In genomic region chr19:48351341-48351752, GRCh38 we compare ENCODE assay signal across 8 cellular contexts. TPM values are rescaled to one million over a fixed set of nuclear protein-coding genes. Genes with fewer than 3 reads are reported as not detected.
DNase-seq lines count a peak whose midpoint lies in the region; ATAC-seq and TF ChIP-seq lines count a peak whose summit lies in the region.

No MANE protein-coding gene starts in this region.

- intact Hi-C loops in CD4-positive, alpha-beta T cell (cut with DNase I, micrococcal nuclease): loop anchor here (1.0 to 5.0 kb wide), 2 partner anchors 34 to 233 kb away; no protein-coding TSS in a partner anchor
- intact Hi-C loops in Panc1 (cut with micrococcal nuclease; ENCODE audit: unreplicated experiment): no loop called here
- intact Hi-C loops in vagina (cut with DNase I): no loop called here

- H3K4me1 ChIP-seq in Panc1 (ENCODE audit: control insufficient read depth, insufficient read depth, low read length) (peaks cover 3% of the 10 kb centered on the region), gastroesophageal sphincter (peaks cover 0 to 7% (median 0%) of the 10 kb centered on the region in 3 donors), trophoblast cell (ENCODE audit: control insufficient read depth in 1 of 2, insufficient read depth in 2 of 2, low read length in 2 of 2) (peaks cover 0 to 2% of the 10 kb centered on the region in 2 experiments), vagina (no peaks in the 10 kb centered on the region)

- H2BK120ac ChIP-seq in trophoblast cell (ENCODE audit: insufficient read depth, low read length, poor library complexity): no peak overlapping the region

- peak overlapping the region; percentile 43 for H4K8ac ChIP-seq in trophoblast cell (ENCODE audit: low read depth, low read length)

- no peaks in the 10 kb centered on the region for H3K27me3 Mint-ChIP-seq in CD4-positive, alpha-beta T cell
- no peaks in the 10 kb centered on the region for H3K27me3 Mint-ChIP-seq in HFFc6 (ENCODE audit: insufficient read depth)

- no peaks in the 10 kb centered on the region for H3K79me1 ChIP-seq in trophoblast cell (ENCODE audit: low read length)

- no peak overlapping the region for H3K4me3 ChIP-seq in Panc1 (ENCODE audit: low read depth in 2 of 2, low read length in 2 of 2)
- no peak overlapping the region for H3K4me3 ChIP-seq in gastroesophageal sphincter
- H3K4me3 ChIP-seq in trophoblast cell (ENCODE audit: low read depth, low read length): no peak overlapping the region
- no peak overlapping the region for H3K4me3 ChIP-seq in vagina

- H4K12ac ChIP-seq in trophoblast cell (ENCODE audit: low read depth, low read length): no peak overlapping the region

- H3K4ac ChIP-seq in trophoblast cell (ENCODE audit: low read depth, low read length): no peak overlapping the region

- H2BK12ac ChIP-seq in trophoblast cell (ENCODE audit: low read length): no peak overlapping the region

- H3K36me3 ChIP-seq in Panc1 (ENCODE audit: control insufficient read depth, insufficient read depth, low read length): no peaks in the 10 kb centered on the region
- H3K36me3 ChIP-seq in gastroesophageal sphincter: peaks cover 0 to 10% of the 10 kb centered on the region in 2 donors
- no peaks in the 10 kb centered on the region for H3K36me3 ChIP-seq in trophoblast cell (ENCODE audit: control insufficient read depth in 1 of 2, insufficient read depth in 2 of 2, low read length in 2 of 2)
- H3K36me3 ChIP-seq in vagina: no peaks in the 10 kb centered on the region

- no peak overlapping the region for H3K27ac ChIP-seq in CD4-positive, alpha-beta T cell (ENCODE audit: low read depth, low read length)
- H3K27ac ChIP-seq in Panc1 (ENCODE audit: low read length) (no peak overlapping the region), gastroesophageal sphincter (no peak overlapping the region), trophoblast cell (ENCODE audit: low read depth, low read length) (no peak overlapping the region), vagina (no peak overlapping the region)

- H2AK5ac ChIP-seq in trophoblast cell (ENCODE audit: low read length): no peak overlapping the region

- POLR2A ChIA-PET in CD4-positive, alpha-beta T cell (lab: Charles Lee): no interaction called here
- POLR2A ChIA-PET in Panc1 (lab: Charles Lee): no interaction called here

- no peak for TF ChIP-seq POLR2A in gastroesophageal sphincter (IDR thresholded peaks at IDR 0.05)
- no peak for TF ChIP-seq POLR2A in vagina (IDR thresholded peaks at IDR 0.05)

- H3K9me3 Mint-ChIP-seq in CD4-positive, alpha-beta T cell: no peaks in the 10 kb centered on the region
- no peaks in the 10 kb centered on the region for H3K9me3 Mint-ChIP-seq in HFFc6

- H3K4me1 Mint-ChIP-seq in CD4-positive, alpha-beta T cell (ENCODE audit: low read depth): peaks cover 6% of the 10 kb centered on the region
- H3K4me1 Mint-ChIP-seq in HFFc6 (ENCODE audit: low read depth): peaks cover 11% of the 10 kb centered on the region; the same call in 1 of the 2 replicates

- H3K27ac Mint-ChIP-seq in CD4-positive, alpha-beta T cell: no peak overlapping the region
- H3K27ac Mint-ChIP-seq in HFFc6: no peak overlapping the region

- BruUV-seq in Panc1 (replicated peaks; lab: Mats Ljungman, UMichigan): no TSS peak

- no peaks in the 10 kb centered on the region for H3K9me3 ChIP-seq in CD4-positive, alpha-beta T cell (ENCODE audit: control insufficient read depth, low read length)
- no peaks in the 10 kb centered on the region for H3K9me3 ChIP-seq in Panc1 (ENCODE audit: control insufficient read depth, insufficient read depth, low read depth, low read length)
- no peaks in the 10 kb centered on the region for H3K9me3 ChIP-seq in gastroesophageal sphincter
- no peaks in the 10 kb centered on the region for H3K9me3 ChIP-seq in trophoblast cell (ENCODE audit: insufficient read depth, low read depth, low read length)
- H3K9me3 ChIP-seq in vagina: no peaks in the 10 kb centered on the region

- WGBS in gastroesophageal sphincter (ENCODE audit: low coverage in 1 of 2), 2 donors: 20 to 40% methylated on average over 2 to 6 of the region's 8 CpGs
- no CpG with 5 or more reads among the region's 8 CpGs for WGBS in trophoblast cell (ENCODE audit: extremely low coverage, insufficient coverage, insufficient read length)

- no peak overlapping the region for H3K4me3 Mint-ChIP-seq in CD4-positive, alpha-beta T cell
- H3K4me3 Mint-ChIP-seq in HFFc6: no peak overlapping the region

- H3K9ac ChIP-seq in trophoblast cell (ENCODE audit: low read length): no peak overlapping the region

- no peaks in the 10 kb centered on the region for H3K79me2 ChIP-seq in trophoblast cell (ENCODE audit: control insufficient read depth, insufficient read depth, low read length, poor library complexity)

- H2AFZ ChIP-seq in trophoblast cell (ENCODE audit: insufficient read depth, low read length, poor library complexity): no peak overlapping the region

- no peak overlapping the region for H3K4me2 ChIP-seq in trophoblast cell (ENCODE audit: low read length)

- H3K36me3 Mint-ChIP-seq in CD4-positive, alpha-beta T cell (ENCODE audit: low read depth): peaks cover 10% of the 10 kb centered on the region
- no peaks in the 10 kb centered on the region for H3K36me3 Mint-ChIP-seq in HFFc6 (ENCODE audit: low read depth)

- no peak overlapping the region for H2BK5ac ChIP-seq in trophoblast cell (ENCODE audit: low read depth, low read length, poor library complexity)

- in situ Hi-C loops in Panc1 (cut with HindIII; ENCODE audit: low pct_unique_long_range_greater_than_20kb, low sequenced_read_pairs): no loop called here

- no peak overlapping the region for H3K18ac ChIP-seq in trophoblast cell (ENCODE audit: low read length)

- H3K27me3 ChIP-seq in CD4-positive, alpha-beta T cell (ENCODE audit: control insufficient read depth, insufficient read depth, low read length): no peaks in the 10 kb centered on the region
- H3K27me3 ChIP-seq in Panc1 (ENCODE audit: control insufficient read depth, insufficient read depth, low read length): no peaks in the 10 kb centered on the region
- H3K27me3 ChIP-seq in gastroesophageal sphincter: no peaks in the 10 kb centered on the region
- no peaks in the 10 kb centered on the region for H3K27me3 ChIP-seq in trophoblast cell (ENCODE audit: insufficient read depth, low read length)
- H3K27me3 ChIP-seq in vagina: no peaks in the 10 kb centered on the region

- H4K91ac ChIP-seq in trophoblast cell (ENCODE audit: low read depth, low read length): no peak overlapping the region

- peak; percentile 66 to 86 (median 74) for DNase-seq in CD4-positive, alpha-beta T cell
- peak; percentile 33 for DNase-seq in HFFc6
- DNase-seq in Panc1 (ENCODE audit: low read depth, low spot score): no peak
- peak; percentile 68 to 70 for DNase-seq in activated T-helper 1 cell treated with anti-CD3 and anti-CD28 coated beads, Interleukin-2, amount 50 U/mL, for 16 hours (ENCODE audit: low read depth in 1 of 2, low spot score in 1 of 2)
- peak; percentile 60 to 83 for DNase-seq in trophoblast cell
- DNase-seq in vagina (ENCODE audit: extremely low spot score in 2 of 2): no peak

- TF ChIP-seq CTCF in CD4-positive, alpha-beta T cell (IDR thresholded peaks at IDR 0.05): peak; percentile 78
- TF ChIP-seq CTCF in HFFc6 (IDR thresholded peaks at IDR 0.05): peak; percentile 93
- TF ChIP-seq CTCF in Panc1 (IDR thresholded peaks at IDR 0.05): peak; percentile 86
- peak in 3 of 4 experiments; percentile 35 to 77 (median 55) for TF ChIP-seq CTCF in gastroesophageal sphincter (IDR thresholded peaks at IDR 0.05)
- TF ChIP-seq CTCF in vagina (IDR thresholded peaks at IDR 0.05): peak in 2 of 3 experiments; percentile 35 to 48

- no peak overlapping the region for H3K23ac ChIP-seq in trophoblast cell (ENCODE audit: low read length)

- ATAC-seq in CD4-positive, alpha-beta T cell (ENCODE audit: poor library complexity): peak; percentile 89
- ATAC-seq in Panc1: peak; percentile 77
- peak; percentile 46 for ATAC-seq in gastroesophageal sphincter
- no peak for ATAC-seq in HG03139 (IDR thresholded peaks at IDR 0.05; ENCODE audit: unreplicated experiment)

- TF ChIP-seq EP300 in gastroesophageal sphincter (IDR thresholded peaks at IDR 0.05): no peak

- CTCF ChIA-PET in CD4-positive, alpha-beta T cell (lab: Charles Lee): interaction anchor here (0.6 to 2.0 kb wide), 4 partner anchors 12 to 94 kb away, joined by 3 to 9 read pairs (median 5); partner anchors contain the start of genes SYNGR4 and TMEM143
- CTCF ChIA-PET in Panc1 (lab: Charles Lee): no interaction called here

- no peak overlapping the region for H3K14ac ChIP-seq in trophoblast cell (ENCODE audit: low read length)

RNA-seq across cellular contexts. Expression of gene TMEM143, which starts 12.4 kb away (rescaled TPM):
- 10 to 100 TPM in 1 of 2 experiments, 1 to 10 TPM in 1; 9.4 to 11.0 TPM for total RNA-seq in CD4-positive, alpha-beta T cell
- 1 to 10 TPM; 5.9 to 9.7 (median 7.7) TPM for total RNA-seq in HFFc6 (2021; fragmentation: NEBNext Ultra II Directional; extraction: Animal tissue kit (Norgen Biotek cat#: 25700))
- total RNA-seq in Panc1 (2021; ENCODE audit: unreplicated experiment): 6.6 TPM
- 6.2 TPM for polyA plus RNA-seq in Panc1 (2012; ENCODE audit: insufficient read length)
- total RNA-seq in gastroesophageal sphincter: 10 to 100 TPM in 1 of 4 donors, 1 to 10 TPM in 3; 2.8 to 13.1 (median 6.6) TPM
- polyA plus RNA-seq in trophoblast cell (2013): 5.9 and 6.5 TPM in 2 replicates
- total RNA-seq in vagina: 3.2 TPM

RNA-seq across cellular contexts. Expression of gene SYNGR4, which starts 12.8 kb away (rescaled TPM):
- not detected for total RNA-seq in CD4-positive, alpha-beta T cell
- total RNA-seq in HFFc6 (2021; fragmentation: NEBNext Ultra II Directional; extraction: Animal tissue kit (Norgen Biotek cat#: 25700)): not detected
- 0.39 TPM for total RNA-seq in Panc1 (2021; ENCODE audit: unreplicated experiment)
- 1.0 TPM for polyA plus RNA-seq in Panc1 (2012; ENCODE audit: insufficient read length)
- total RNA-seq in gastroesophageal sphincter: not detected
- polyA plus RNA-seq in trophoblast cell (2013): 0.08 and 0.19 TPM in 2 replicates
- total RNA-seq in vagina: not detected

RNA-seq across cellular contexts. Expression of gene EMP3, which starts 26.0 kb away (rescaled TPM):
- total RNA-seq in CD4-positive, alpha-beta T cell: 100 to 1,000 TPM; 185 to 201 TPM
- 100 to 1,000 TPM; 471 to 574 (median 525) TPM for total RNA-seq in HFFc6 (2021; fragmentation: NEBNext Ultra II Directional; extraction: Animal tissue kit (Norgen Biotek cat#: 25700))
- total RNA-seq in Panc1 (2021; ENCODE audit: unreplicated experiment) (171 TPM), gastroesophageal sphincter (10 to 100 TPM; 36.3 to 74.2 (median 56.5) TPM), vagina (55.2 TPM)
- 325 TPM for polyA plus RNA-seq in Panc1 (2012; ENCODE audit: insufficient read length)
- 21.1 and 22.2 TPM in 2 replicates for polyA plus RNA-seq in trophoblast cell (2013)

RNA-seq across cellular contexts. Expression of gene KDELR1, which starts 40.0 kb away (rescaled TPM):
- 10 to 100 TPM; 32.2 to 39.6 TPM for total RNA-seq in CD4-positive, alpha-beta T cell
- total RNA-seq in HFFc6 (2021; fragmentation: NEBNext Ultra II Directional; extraction: Animal tissue kit (Norgen Biotek cat#: 25700)): 100 to 1,000 TPM; 354 to 455 (median 395) TPM
- total RNA-seq in Panc1 (2021; ENCODE audit: unreplicated experiment) (111 TPM), gastroesophageal sphincter (10 to 100 TPM; 60.4 to 87.9 (median 70.8) TPM), vagina (90.8 TPM)
- polyA plus RNA-seq in Panc1 (2012; ENCODE audit: insufficient read length): 113 TPM
- polyA plus RNA-seq in trophoblast cell (2013): 586 and 590 TPM in 2 replicates

RNA-seq across cellular contexts. Expression of gene GRIN2D, which starts 42.1 kb away (rescaled TPM):
- total RNA-seq in CD4-positive, alpha-beta T cell: under 1 TPM in 1 of 2 experiments, not detected in 1; 0.06 TPM
- total RNA-seq in HFFc6 (2021; fragmentation: NEBNext Ultra II Directional; extraction: Animal tissue kit (Norgen Biotek cat#: 25700)): 1 to 10 TPM; 2.8 to 4.4 (median 3.1) TPM
- total RNA-seq in Panc1 (2021; ENCODE audit: unreplicated experiment): 6.2 TPM
- 8.3 TPM for polyA plus RNA-seq in Panc1 (2012; ENCODE audit: insufficient read length)
- total RNA-seq in gastroesophageal sphincter: under 1 TPM in 3 of 4 donors, not detected in 1; 0.08 to 0.62 (median 0.47) TPM
- polyA plus RNA-seq in trophoblast cell (2013): 3.3 and 3.6 TPM in 2 replicates
- total RNA-seq in vagina: not detected

Comparison
In these comparisons a context has a peak if more than half of its experiments do, and no peak if none do; other contexts are left out.
1. DNase-seq: peak in CD4-positive, alpha-beta T cell (10 of 10), HFFc6 (single experiment), activated T-helper 1 cell treated with anti-CD3 and anti-CD28 coated beads, Interleukin-2, amount 50 U/mL, for 16 hours (2 of 2) and trophoblast cell (2 of 2); none in Panc1 (single experiment) and vagina (0 of 2).
2. CTCF ChIP-seq: peak in every context shown above with its lines; median percentile 93 in HFFc6; 86 in Panc1; 78 in CD4-positive, alpha-beta T cell; 55 in gastroesophageal sphincter; 42 in vagina.
3. intact Hi-C loops: an anchor here in CD4-positive, alpha-beta T cell (1.0 to 5.0 kb wide); none called in Panc1 and vagina.